16 cellular contexts compared by ENCODE assay signal in genomic region chr5:160303690-160304089, GRCh38.
"Had no signal": no experiment of that assay in that cellular context is flagged by ENCODE, and none has a peak within 500 bp of the region (broad histone marks: within the 10 kb centered on the region; RNA-seq: fewer than 3 reads in every experiment).

No MANE protein-coding gene starts in this region.

- H3K4me3 ChIP-seq: ascending aorta, breast epithelium, gastrocnemius medialis, skin epidermis, transverse colon, vagina had no signal

- H3K36me3 ChIP-seq: breast epithelium, gastrocnemius medialis, transverse colon, vagina had no signal

- H3K4me1 ChIP-seq: ascending aorta, breast epithelium, gastrocnemius medialis, vagina had no signal

- H3K27ac ChIP-seq: ascending aorta, breast epithelium, gastrocnemius medialis, skin epidermis, transverse colon, vagina had no signal

- DNase-seq: activated CD4-positive, alpha-beta T cell treated with anti-CD3 and anti-CD28 coated beads, Interleukin-2, amount 10 ng/mL, durations not matched to agents 7 days and 5 days; activated CD4-positive, CD25-positive, alpha-beta regulatory T cell; endodermal cell; erythroblast; gastrocnemius medialis; naive thymus-derived CD8-positive, alpha-beta T cell; nucleus accumbens; right cardiac atrium; stimulated activated CD4-positive, alpha-beta T cell treated with anti-CD3 and anti-CD28 coated beads, Interleukin-15, amount 100 ng/mL, for 24 hours; stimulated activated CD4-positive, alpha-beta T cell treated with anti-CD3 and anti-CD28 coated beads, Interleukin-4, amount 100 ng/mL, for 1 hour; stimulated activated naive B cell treated with anti-CD40 and anti-IgM and Interleukin-4, amounts not matched to agents 10 μg/mL and 1 μg/mL and 100 μg/mL, for 72 hours; transverse colon had no signal

- H3K27me3 ChIP-seq: ascending aorta, breast epithelium, gastrocnemius medialis, transverse colon, vagina had no signal

- H3K9me3 ChIP-seq: ascending aorta, breast epithelium, gastrocnemius medialis, transverse colon, vagina had no signal
